Comparison of ENCODE assay signal across 8 cellular contexts in genomic region chr17:82273327-82274133, GRCh38. TPM values are rescaled to one million over a fixed set of nuclear protein-coding genes. Genes with fewer than 3 reads are reported as not detected.
DNase-seq lines count a peak whose midpoint lies in the region; ATAC-seq, FAIRE-seq and TF ChIP-seq lines count a peak whose summit lies in the region.

CSNK1D (minus strand) TSS chr17:82273700; CDS start chr17:82273381, 319 bp downstream.

- H3K27me3 ChIP-seq in BE2C (no peaks in the 10 kb centered on the region), HepG2 (ENCODE audit: control insufficient read depth in 1 of 2, insufficient read depth in 2 of 2, low read length in 2 of 2) (no peaks in the 10 kb centered on the region; a peak in 1 of 5 replicates)

- TF ChIP-seq EP300 in HepG2 (IDR thresholded peaks at IDR 0.05; ENCODE audit: low read depth in 2 of 2, low read length in 2 of 2) (peak in 1 of 2 experiments; percentile 42; a peak in 2 of 4 replicates), HepG2 (CRISPR knock-in tag; IDR thresholded peaks at IDR 0.05; ENCODE audit: borderline replicate concordance) (0 out of 2 replicates have a peak, but pooled peaks have one; percentile 10)

- no peak within 1 kb of the TSS for H2AFZ ChIP-seq in HepG2 (ENCODE audit: low read length)

- DNase-seq in BE2C (peak; percentile 95), NCI-H774 (lab: John Stamatoyannopoulos, UW) (peak; percentile 93), dermis blood vessel endothelial cell (peak; percentile 90), HepG2 (ENCODE audit: low spot score) (peak; percentile 85)
- DNase-seq in activated CD4-positive, alpha-beta T cell treated with anti-CD3 and anti-CD28 coated beads, Interleukin-2, amount 50 U/mL, for 4 hours: peak; percentile 86 to 88
- peak; percentile 93 to 95 for DNase-seq in stimulated activated CD4-positive, alpha-beta T cell treated with anti-CD3 and anti-CD28 coated beads, Interleukin-2, amount 100 ng/mL, for 48 hours

- H3K9ac ChIP-seq in HepG2 (ENCODE audit: insufficient read depth, low read depth, low read length): peak within 1 kb of the TSS; percentile 91

- POLR2A ChIA-PET in HepG2 (lab: Yijun Ruan, JAX): interaction anchor here (0.7 to 10.6 kb wide), 21 partner anchors 11 to 306 kb away, joined by 3 to 119 read pairs (median 5); partner anchors contain the start of genes CD7, FASN and SLC16A3

- H3K9me3 ChIP-seq in BE2C: no peaks in the 10 kb centered on the region
- no peaks in the 10 kb centered on the region for H3K9me3 ChIP-seq in HepG2 (ENCODE audit: low read length)

- ATAC-seq in GM19324 (IDR thresholded peaks at IDR 0.05; ENCODE audit: low FRiP score, unreplicated experiment) (peak; percentile 80), HG03520 (IDR thresholded peaks at IDR 0.05; ENCODE audit: unreplicated experiment) (peak; percentile 67), HepG2 (peak; percentile 83)

- H3K79me2 ChIP-seq in HepG2 (ENCODE audit: insufficient read depth, low read length): peaks cover 41% of the 10 kb centered on the region

- no peak for TF ChIP-seq CTCF in BE2C (IDR thresholded peaks at IDR 0.05; ENCODE audit: low read depth, low read length)
- no peak; the same call in none of the 2 replicates for TF ChIP-seq CTCF in HepG2 (CRISPR knock-in tag; IDR thresholded peaks at IDR 0.05)

- H3K4me1 ChIP-seq in BE2C (peaks cover 9% of the 10 kb centered on the region), HepG2 (ENCODE audit: insufficient read depth, low read length) (peaks cover 75% of the 10 kb centered on the region)

- H3K4me2 ChIP-seq in HepG2 (ENCODE audit: low read depth, low read length): peak within 1 kb of the TSS; percentile 97

- peak within 1 kb of the TSS; percentile 92 for H3K27ac ChIP-seq in HepG2 (ENCODE audit: extremely low read length, insufficient read depth, low read length)

- TF ChIP-seq POLR2A in HepG2 (IDR thresholded peaks at IDR 0.05; ENCODE audit: insufficient read depth in 1 of 2, low read depth in 2 of 2, low read length in 2 of 2): peak; percentile 71 to 92

- TF ChIP-seq RAD21 in HepG2 (CRISPR knock-in tag; IDR thresholded peaks at IDR 0.05): peak; percentile 77

- peak within 1 kb of the TSS; percentile 66 for H3K4me3 ChIP-seq in BE2C (ENCODE audit: low read depth, low read length)
- H3K4me3 ChIP-seq in HepG2 (replicated peaks in 1 of 3; ENCODE audit: insufficient read depth in 1 of 3, low read depth in 2 of 3, low read length in 3 of 3): peak within 1 kb of the TSS; percentile 88 to 97 (median 88)

- H4K20me1 ChIP-seq in HepG2 (ENCODE audit: insufficient read depth, low read length): peaks cover 41% of the 10 kb centered on the region

- FAIRE-seq in HepG2 (lab: Jason Lieb, UNC): no peak

- CTCF ChIA-PET in HepG2 (lab: Yijun Ruan, JAX; ENCODE audit: low intra/inter-chr PET ratio, low total read pairs): no interaction called here

- BruUV-seq in HepG2 (replicated peaks; lab: Mats Ljungman, UMichigan): no TSS peak

- in situ Hi-C loops in HepG2 (cut with HindIII; ENCODE audit: extremely low pct_ligation_motif_present, low pct_unique_long_range_greater_than_20kb): no loop called here

- intact Hi-C loops in HepG2 (cut with micrococcal nuclease; ENCODE audit: unreplicated experiment): no loop called here

- peaks cover 36% of the 10 kb centered on the region for H3K36me3 ChIP-seq in BE2C
- peaks cover 5 to 19% of the 10 kb centered on the region in 2 experiments; a peak in 3 of 5 replicates for H3K36me3 ChIP-seq in HepG2 (replicated peaks in 1 of 2; ENCODE audit: control insufficient read depth in 1 of 2, insufficient read depth in 2 of 2, low read length in 2 of 2)

- WGBS in HepG2 (ENCODE audit: low lambda C conversion rate): 3% methylated on average over 15 of the region's 80 CpGs

TF ChIP-seq in HepG2, 621 proteins besides CTCF, POLR2A, EP300 and RAD21 (continues in another document):
- peak; percentile 77 for TF ChIP-seq MED8 (CRISPR knock-in tag; IDR thresholded peaks at IDR 0.05; ENCODE audit: insufficient replicate concordance)
- 0 out of 2 replicates have a peak, but pooled peaks have one; percentile 17 for TF ChIP-seq LBX2 (CRISPR knock-in tag; IDR thresholded peaks at IDR 0.05; ENCODE audit: borderline replicate concordance)
- TF ChIP-seq ONECUT2 (CRISPR knock-in tag; IDR thresholded peaks at IDR 0.05): no peak
- TF ChIP-seq TBX2 (CRISPR knock-in tag; IDR thresholded peaks at IDR 0.05; ENCODE audit: borderline replicate concordance): peak; percentile 82; the same call in 1 of the 2 replicates
- TF ChIP-seq SP140L (CRISPR knock-in tag; IDR thresholded peaks at IDR 0.05; ENCODE audit: borderline replicate concordance): 0 out of 2 replicates have a peak, but pooled peaks have one; percentile 65
- peak; percentile 97 for TF ChIP-seq BCL3 (CRISPR knock-in tag; IDR thresholded peaks at IDR 0.05)
- TF ChIP-seq NPAS2 (CRISPR knock-in tag; IDR thresholded peaks at IDR 0.05; ENCODE audit: borderline replicate concordance): 0 out of 2 replicates have a peak, but pooled peaks have one; percentile 58
- peak; percentile 61; the same call in 1 of the 2 replicates for TF ChIP-seq NKX3-1 (CRISPR knock-in tag; IDR thresholded peaks at IDR 0.05)
- peak; percentile 85 for TF ChIP-seq THAP11 (CRISPR knock-in tag; IDR thresholded peaks at IDR 0.05)
- peak; percentile 88; the same call in 1 of the 2 replicates for TF ChIP-seq ZNF788 (CRISPR knock-in tag; IDR thresholded peaks at IDR 0.05; ENCODE audit: borderline replicate concordance)
- TF ChIP-seq, protein P1, sequence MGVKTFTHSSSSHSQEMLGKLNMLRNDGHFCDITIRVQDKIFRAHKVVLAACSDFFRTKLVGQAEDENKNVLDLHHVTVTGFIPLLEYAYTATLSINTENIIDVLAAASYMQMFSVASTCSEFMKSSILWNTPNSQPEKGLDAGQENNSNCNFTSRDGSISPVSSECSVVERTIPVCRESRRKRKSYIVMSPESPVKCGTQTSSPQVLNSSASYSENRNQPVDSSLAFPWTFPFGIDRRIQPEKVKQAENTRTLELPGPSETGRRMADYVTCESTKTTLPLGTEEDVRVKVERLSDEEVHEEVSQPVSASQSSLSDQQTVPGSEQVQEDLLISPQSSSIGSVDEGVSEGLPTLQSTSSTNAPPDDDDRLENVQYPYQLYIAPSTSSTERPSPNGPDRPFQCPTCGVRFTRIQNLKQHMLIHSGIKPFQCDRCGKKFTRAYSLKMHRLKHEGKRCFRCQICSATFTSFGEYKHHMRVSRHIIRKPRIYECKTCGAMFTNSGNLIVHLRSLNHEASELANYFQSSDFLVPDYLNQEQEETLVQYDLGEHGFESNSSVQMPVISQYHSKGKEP (CRISPR knock-in tag; IDR thresholded peaks at IDR 0.05): 0 out of 2 replicates have a peak, but pooled peaks have one; percentile 24
- TF ChIP-seq ZNF256 (CRISPR knock-in tag; conservative IDR thresholded peaks at IDR 0.05): no peak; the same call in 1 of the 2 replicates
- TF ChIP-seq KLF11 (CRISPR knock-in tag; IDR thresholded peaks at IDR 0.05): peak; percentile 67; the same call in 1 of the 2 replicates
- peak; percentile 53 for TF ChIP-seq IKZF4 (CRISPR knock-in tag; IDR thresholded peaks at IDR 0.05; ENCODE audit: borderline replicate concordance, low read depth, not compliant biosample characterization)

RNA-seq across cellular contexts. Expression of gene CSNK1D, which starts in this region (rescaled TPM):
- 264 TPM for polyA plus RNA-seq in BE2C (2012; ENCODE audit: insufficient read depth, insufficient read length, low read depth)
- total RNA-seq in dermis blood vessel endothelial cell: 39.3 and 69.2 TPM in 2 replicates
- total RNA-seq in HepG2 (2016; rRNA removed; fragmentation: Illumina TruSeq; extraction: Trizol): 28.4 and 31.5 TPM in 2 replicates
- total RNA-seq in HepG2 (2016; cell fraction: cytosol; rRNA removed; fragmentation: Illumina TruSeq; extraction: Trizol; ENCODE audit: low read depth): 19.2 and 20.4 TPM in 2 replicates
- 23.0 and 34.1 TPM in 2 replicates for total RNA-seq in HepG2 (2016; cell fraction: insoluble cytoplasmic fraction; rRNA removed; fragmentation: Illumina TruSeq; extraction: Trizol)
- total RNA-seq in HepG2 (2016; cell fraction: membrane; rRNA removed; fragmentation: Illumina TruSeq; extraction: Trizol): 24.3 and 26.6 TPM in 2 replicates
- 42.8 and 45.6 TPM in 2 replicates for total RNA-seq in HepG2 (2016; cell fraction: nucleus; rRNA removed; fragmentation: Illumina TruSeq; extraction: Trizol)
- polyA plus RNA-seq in HepG2 (2011; rRNA removed): 128 and 148 TPM in 2 replicates
- polyA plus RNA-seq in HepG2 (2011; cell fraction: cytosol; rRNA removed): 81.5 and 90.2 TPM in 2 replicates
- 1,010 and 1,066 TPM in 2 replicates for polyA plus RNA-seq in HepG2 (2011; cell fraction: nucleus; rRNA removed)
- polyA plus RNA-seq in HepG2 (2012): 164 and 234 TPM in 2 replicates
- polyA plus RNA-seq in HepG2 (2016; cell fraction: cytosol; fragmentation: Illumina TruSeq; extraction: Trizol; ENCODE audit: low read depth): 19.6 and 21.8 TPM in 2 replicates
- polyA plus RNA-seq in HepG2 (2016; cell fraction: insoluble cytoplasmic fraction; fragmentation: Illumina TruSeq; extraction: Trizol; ENCODE audit: low read depth): 71.8 and 89.7 TPM in 2 replicates
- polyA plus RNA-seq in HepG2 (2016; cell fraction: membrane; fragmentation: Illumina TruSeq; extraction: Trizol; ENCODE audit: low read depth): 40.8 and 42.7 TPM in 2 replicates
- polyA plus RNA-seq in HepG2 (2016; cell fraction: nucleus; fragmentation: Illumina TruSeq; extraction: Trizol; ENCODE audit: insufficient read depth, low read depth): 316 and 342 TPM in 2 replicates
- polyA minus RNA-seq in HepG2 (2011; rRNA and poly(A)+ RNA removed; ENCODE audit: low replicate concordance): 78.0 and 103 TPM in 2 replicates
- 51.7 and 60.9 TPM in 2 replicates for polyA minus RNA-seq in HepG2 (2011; cell fraction: cytosol; rRNA and poly(A)+ RNA removed)
- 117 and 118 TPM in 2 replicates for polyA minus RNA-seq in HepG2 (2011; cell fraction: nucleus; rRNA and poly(A)+ RNA removed)

Comparison
In these comparisons a context has a peak if more than half of its experiments do, and no peak if none do; other contexts are left out.
1. Peak in every context shown above with its lines: DNase-seq, ATAC-seq, H3K4me3 ChIP-seq and H3K27ac ChIP-seq.